Comparison of ENCODE assay signal across 13 cellular contexts in the genomic region with DNA sequence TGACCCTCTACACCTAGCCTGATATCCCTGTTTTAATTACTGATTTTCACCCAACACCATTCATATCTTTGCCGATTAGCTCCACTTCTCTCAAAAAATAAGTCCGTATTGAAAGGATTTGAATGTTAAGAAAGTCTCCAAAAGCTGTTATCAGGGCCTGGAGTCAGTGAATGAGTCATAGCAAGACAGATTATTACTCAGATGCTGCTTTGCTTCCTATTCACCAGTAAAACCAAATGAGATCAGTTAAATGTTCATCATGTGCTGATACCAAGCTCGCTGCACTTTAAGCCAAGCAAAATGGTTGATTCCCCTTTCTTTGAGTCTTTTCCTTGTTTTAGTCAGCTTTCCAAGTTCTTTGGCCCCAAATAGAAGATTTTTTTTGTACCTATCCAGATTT.
DNase-seq lines count a peak whose midpoint lies in the region; ATAC-seq, FAIRE-seq and TF ChIP-seq lines count a peak whose summit lies in the region.
"Had no signal": no experiment of that assay in that cellular context is flagged by ENCODE, and none has a peak within 500 bp of the region (broad histone marks: within the 10 kb centered on the region; RNA-seq: fewer than 3 reads in every experiment).

No MANE protein-coding gene starts in this region.

- H3K4me3 ChIP-seq in GM12878: no peak overlapping the region
- no peak overlapping the region for H3K4me3 ChIP-seq in osteoblast (ENCODE audit: insufficient read depth, low read length)
- no peak overlapping the region for H3K4me3 ChIP-seq in gastroesophageal sphincter
- H3K4me3 ChIP-seq in SJCRH30: no peak overlapping the region

- DNase-seq in HS-5 (ENCODE audit: low read depth): peak; percentile 29
- no peak for DNase-seq in GM12878 (ENCODE audit: low read depth, low spot score)
- DNase-seq in osteoblast (ENCODE audit: insufficient read length, low spot score, missing footprints): no peak
- no peak for DNase-seq in SJCRH30
- DNase-seq: activated CD4-positive, alpha-beta T cell treated with anti-CD3 and anti-CD28 coated beads for 4 hours; activated gamma-delta T cell; cortex of kidney; NCI-H524 had no signal

- in situ Hi-C loops in GM12878 (cut with MboI): no loop called here

- ATAC-seq in GM18519 (IDR thresholded peaks at IDR 0.05; ENCODE audit: low FRiP score, unreplicated experiment) (peak; percentile 60), GM12878 (peak; percentile 83), gastroesophageal sphincter (no peak), HG02970 (IDR thresholded peaks at IDR 0.05; ENCODE audit: low FRiP score, unreplicated experiment) (no peak), GM21528 (IDR thresholded peaks at IDR 0.05; ENCODE audit: low FRiP score, unreplicated experiment) (no peak)

- intact Hi-C loops in GM12878 (cut with micrococcal nuclease; ENCODE audit: unreplicated experiment): no loop called here

- H4K20me1 ChIP-seq in GM12878 (ENCODE audit: control insufficient read depth, insufficient read depth) (no peaks in the 10 kb centered on the region), osteoblast (ENCODE audit: insufficient read depth, low read length) (no peaks in the 10 kb centered on the region)

- TF ChIP-seq CTCF in GM12878 (IDR thresholded peaks at IDR 0.05 in 2 of 3, conservative IDR thresholded peaks at IDR 0.05 in 1 of 3; ENCODE audit: control insufficient read depth in 2 of 3, extremely low read depth in 1 of 3, insufficient read depth in 1 of 3, low read depth in 3 of 3, low read length in 3 of 3) (no peak), osteoblast (IDR thresholded peaks at IDR 0.05; ENCODE audit: extremely low read depth, low read depth, low read length) (no peak), gastroesophageal sphincter (IDR thresholded peaks at IDR 0.05) (no peak)

- TF ChIP-seq POLR2A in GM12878 (IDR thresholded peaks at IDR 0.05; ENCODE audit: low read depth, low read length) (no peak), gastroesophageal sphincter (IDR thresholded peaks at IDR 0.05) (no peak)

- no peak overlapping the region for H3K4me2 ChIP-seq in GM12878 (ENCODE audit: control insufficient read depth, insufficient read depth)
- peak overlapping the region; percentile 39 for H3K4me2 ChIP-seq in osteoblast (ENCODE audit: insufficient read depth, low read length)

- H3K36me3 ChIP-seq in GM12878 (ENCODE audit: control insufficient read depth in 2 of 2, insufficient read depth in 2 of 2, low read length in 1 of 2): no peaks in the 10 kb centered on the region
- H3K36me3 ChIP-seq in osteoblast (ENCODE audit: insufficient read depth, low read length): no peaks in the 10 kb centered on the region
- no peaks in the 10 kb centered on the region for H3K36me3 ChIP-seq in gastroesophageal sphincter
- no peaks in the 10 kb centered on the region for H3K36me3 ChIP-seq in SJCRH30

- RAD21 ChIA-PET in GM12878 (lab: Charles Lee; ENCODE audit: unreplicated experiment): no interaction called here

- H3K9me3 ChIP-seq in GM12878 (replicated peaks; ENCODE audit: control insufficient read depth, insufficient read depth, low read length) (no peaks in the 10 kb centered on the region), osteoblast (ENCODE audit: low read depth, low read length) (no peaks in the 10 kb centered on the region), gastroesophageal sphincter (no peaks in the 10 kb centered on the region), SJCRH30 (replicated peaks) (no peaks in the 10 kb centered on the region)

- no peak for FAIRE-seq in GM12878 (lab: Jason Lieb, UNC)
- FAIRE-seq: H54 had no signal

- SMC1A ChIA-PET in GM12878 (lab: Charles Lee; ENCODE audit: uncharacterized antibody, unreplicated experiment): interaction anchor here (0.6 kb wide), 1 partner anchor 758 kb away, joined by 5 read pairs; no protein-coding TSS in a partner anchor

- BruUV-seq in GM12878 (replicated peaks; lab: Mats Ljungman, UMichigan): no TSS peak

- H3K27me3 ChIP-seq in GM12878 (replicated peaks in 1 of 2; ENCODE audit: control insufficient read depth in 2 of 2, insufficient read depth in 2 of 2, low read length in 1 of 2) (no peaks in the 10 kb centered on the region; a peak in 1 of 4 replicates), osteoblast (ENCODE audit: insufficient read depth, low read length) (no peaks in the 10 kb centered on the region), gastroesophageal sphincter (no peaks in the 10 kb centered on the region), SJCRH30 (no peaks in the 10 kb centered on the region)

- no peak overlapping the region for H3K9ac ChIP-seq in GM12878 (ENCODE audit: control insufficient read depth, insufficient read depth, low read length)

- H3K27ac ChIP-seq in GM12878 (ENCODE audit: control insufficient read depth, insufficient read depth) (no peak overlapping the region), osteoblast (ENCODE audit: low read depth, low read length) (no peak overlapping the region), gastroesophageal sphincter (no peak overlapping the region), SJCRH30 (no peak overlapping the region)

- CTCF ChIA-PET in GM12878 (lab: Yijun Ruan, JAX): no interaction called here

- H2AFZ ChIP-seq in GM12878 (ENCODE audit: control insufficient read depth, low read depth, low read length) (no peak overlapping the region), osteoblast (ENCODE audit: low read length) (no peak overlapping the region)

- POLR2A ChIA-PET in GM12878 (lab: Charles Lee): no interaction called here

- no peaks in the 10 kb centered on the region for H3K4me1 ChIP-seq in GM12878 (ENCODE audit: control insufficient read depth, insufficient read depth, low read length)
- H3K4me1 ChIP-seq in osteoblast (ENCODE audit: insufficient read depth, low read length): peaks cover 9% of the 10 kb centered on the region
- H3K4me1 ChIP-seq in gastroesophageal sphincter: no peaks in the 10 kb centered on the region
- H3K4me1 ChIP-seq in SJCRH30: peaks cover 8% of the 10 kb centered on the region; the same call in 1 of the 2 replicates

- no peak for TF ChIP-seq EP300 in GM12878 (IDR thresholded peaks at IDR 0.05; ENCODE audit: borderline replicate concordance in 1 of 2, control insufficient read depth in 1 of 2, low read depth in 2 of 2, low read length in 2 of 2)
- TF ChIP-seq EP300 in gastroesophageal sphincter (IDR thresholded peaks at IDR 0.05): no peak

- TF ChIP-seq RAD21 in GM12878 (IDR thresholded peaks at IDR 0.05; ENCODE audit: insufficient read depth, low read depth, low read length): no peak

- H3K79me2 ChIP-seq in GM12878 (ENCODE audit: control insufficient read depth, insufficient read depth, low read length) (no peaks in the 10 kb centered on the region), osteoblast (ENCODE audit: insufficient read depth, low read length) (no peaks in the 10 kb centered on the region)

- WGBS in GM12878 (ENCODE audit: insufficient coverage, insufficient replicate concordance, low lambda C conversion rate, missing lambda C conversion rate): 5% methylated on average over 3 of the region's 3 CpGs
- WGBS in gastroesophageal sphincter (ENCODE audit: low coverage in 1 of 2), 2 donors: 43 to 98% methylated on average over 3 of the region's 3 CpGs

TF ChIP-seq in GM12878, 131 proteins besides CTCF, POLR2A, EP300 and RAD21:
- TF ChIP-seq TCF3 (IDR thresholded peaks at IDR 0.05; ENCODE audit: borderline replicate concordance, insufficient read depth, low read depth, low read length) (no peak), IKZF2 (IDR thresholded peaks at IDR 0.05) (no peak), JUNB (IDR thresholded peaks at IDR 0.05) (peak; percentile 72), IRF4 (IDR thresholded peaks at IDR 0.05; ENCODE audit: low read depth, low read length) (peak; percentile 55; the same call in 1 of the 2 replicates)
- TF ChIP-seq, protein P1, sequence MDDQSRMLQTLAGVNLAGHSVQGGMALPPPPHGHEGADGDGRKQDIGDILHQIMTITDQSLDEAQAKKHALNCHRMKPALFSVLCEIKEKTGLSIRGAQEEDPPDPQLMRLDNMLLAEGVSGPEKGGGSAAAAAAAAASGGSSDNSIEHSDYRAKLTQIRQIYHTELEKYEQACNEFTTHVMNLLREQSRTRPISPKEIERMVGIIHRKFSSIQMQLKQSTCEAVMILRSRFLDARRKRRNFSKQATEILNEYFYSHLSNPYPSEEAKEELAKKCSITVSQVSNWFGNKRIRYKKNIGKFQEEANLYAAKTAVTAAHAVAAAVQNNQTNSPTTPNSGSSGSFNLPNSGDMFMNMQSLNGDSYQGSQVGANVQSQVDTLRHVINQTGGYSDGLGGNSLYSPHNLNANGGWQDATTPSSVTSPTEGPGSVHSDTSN (IDR thresholded peaks at IDR 0.05; ENCODE audit: insufficient replicate concordance, low read depth, low read length): no peak

Comparison
In these comparisons a context has a peak if more than half of its experiments do, and no peak if none do; other contexts are left out.
1. ATAC-seq: peak in GM18519 (single experiment) and GM12878 (single experiment); none in gastroesophageal sphincter (single experiment), HG02970 (single experiment) and GM21528 (single experiment).